In the genomic region with DNA sequence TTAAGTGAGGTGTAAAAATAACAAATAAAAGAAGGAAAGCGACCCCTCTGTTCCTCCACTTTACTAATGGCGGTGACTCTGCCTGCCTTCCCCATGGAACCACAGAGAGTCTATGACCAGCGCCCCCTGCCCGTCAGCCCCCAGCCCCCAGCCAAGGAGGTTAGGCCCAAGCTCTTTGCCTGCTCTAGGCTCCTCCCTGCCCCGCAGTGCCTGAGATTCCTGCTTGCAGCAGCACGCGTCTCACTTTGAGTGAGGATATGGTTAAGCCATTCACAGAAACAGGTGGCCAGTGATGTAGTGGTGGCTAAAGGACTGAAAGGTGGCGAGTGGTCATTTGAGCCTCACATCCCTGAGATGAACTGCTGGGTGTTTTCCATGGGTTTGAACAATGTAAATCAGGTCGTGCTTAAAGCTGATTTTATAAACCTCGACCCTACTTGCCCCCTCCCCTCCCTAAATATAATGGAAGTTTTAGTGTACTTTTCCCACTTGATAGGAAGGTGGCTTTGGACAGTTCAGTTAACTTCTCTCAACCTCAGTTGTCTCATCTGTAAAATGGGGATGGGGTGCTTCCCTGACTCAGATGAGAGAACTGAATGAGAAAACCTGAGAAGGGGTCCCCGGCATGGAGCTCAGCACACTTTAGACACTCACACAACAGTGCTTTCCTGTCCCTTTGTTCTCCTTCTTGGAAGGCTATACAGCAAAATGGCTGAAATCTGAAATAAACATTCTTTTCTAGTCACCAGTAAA, we compare ENCODE assay signal across 24 cellular contexts. TPM values are rescaled to one million over a fixed set of nuclear protein-coding genes. Genes with fewer than 3 reads are reported as not detected.
"Had no signal": no experiment of that assay in that cellular context is flagged by ENCODE, and none has a peak within 500 bp of the region (broad histone marks: within the 10 kb centered on the region; RNA-seq: fewer than 3 reads in every experiment).

No MANE protein-coding gene starts in this region.

- H3K4me1 ChIP-seq: SJCRH30 had no signal

- H2AFZ ChIP-seq: parathyroid adenoma had no signal

- H3K9me3 Mint-ChIP-seq: activated CD8-positive, alpha-beta T cell treated with anti-CD3 and anti-CD28 coated beads for 36 hours; activated T-cell treated with anti-CD3 and anti-CD28 coated beads, Interleukin-2, amount 50 U/mL, for 4 hours; central memory CD8-positive, alpha-beta T cell; immature natural killer cell had no signal

- H3K27me3 Mint-ChIP-seq: activated CD8-positive, alpha-beta T cell treated with anti-CD3 and anti-CD28 coated beads for 36 hours; central memory CD8-positive, alpha-beta T cell had no signal

- H3K27ac ChIP-seq: ascending aorta, coronary artery, gastrocnemius medialis, neutrophil, parathyroid adenoma, sigmoid colon, SJCRH30, vagina had no signal

- H3K36me3 ChIP-seq: ascending aorta, gastrocnemius medialis, neutrophil, sigmoid colon, SJCRH30, vagina had no signal

- ATAC-seq: gastrocnemius medialis, left ventricle myocardium superior had no signal

- H3K27me3 ChIP-seq: ascending aorta, gastrocnemius medialis, neutrophil, sigmoid colon, SJCRH30, vagina had no signal

- DNase-seq: activated CD4-positive, CD25-positive, alpha-beta regulatory T cell treated with anti-CD3 and anti-CD28 coated beads, Interleukin-2, amount 50 U/mL, for 72 hours; activated gamma-delta T cell; activated T-cell treated with anti-CD3 and anti-CD28 coated beads, Interleukin-2, amount 50 U/mL, for 4 hours; gastrocnemius medialis; head of caudate nucleus; kidney glomerular epithelial cell; left ventricle myocardium superior; naive thymus-derived CD4-positive, alpha-beta T cell; sigmoid colon; SJCRH30; stimulated activated CD8-positive, alpha-beta memory T cell treated with anti-CD3 and anti-CD28 coated beads, Interleukin-4, amount 100 ng/mL, for 48 hours; stimulated activated naive CD4-positive, alpha-beta T cell; substantia nigra; T1000; trophoblast cell had no signal

- H3K4me3 Mint-ChIP-seq: activated CD8-positive, alpha-beta T cell treated with anti-CD3 and anti-CD28 coated beads for 36 hours; activated T-cell treated with anti-CD3 and anti-CD28 coated beads, Interleukin-2, amount 50 U/mL, for 4 hours; central memory CD8-positive, alpha-beta T cell; naive thymus-derived CD4-positive, alpha-beta T cell had no signal

- H3K9ac ChIP-seq: parathyroid adenoma had no signal

- H3K79me2 ChIP-seq: parathyroid adenoma had no signal

- H3K9me3 ChIP-seq: ascending aorta, gastrocnemius medialis, neutrophil, sigmoid colon, SJCRH30, vagina had no signal

- H3K4me3 ChIP-seq: ascending aorta, coronary artery, gastrocnemius medialis, sigmoid colon, SJCRH30, vagina had no signal

- H3K36me3 Mint-ChIP-seq: immature natural killer cell had no signal

RNA-seq across cellular contexts. Expression of a gene that starts 46.5 kb away (rescaled TPM):
- total RNA-seq: activated CD8-positive, alpha-beta T cell treated with anti-CD3 and anti-CD28 coated beads for 36 hours; ascending aorta; left ventricle myocardium superior; SJCRH30; T-helper 1 cell treated with Interleukin-12 subunit alpha and Interleukin-12 subunit beta and Interleukin-4 antibody, amounts not matched to agents 30 ng/mL and 1 ng/mL, for 36 hours had no signal
- polyA plus RNA-seq: immature natural killer cell; naive thymus-derived CD4-positive, alpha-beta T cell had no signal
